Comparison of ENCODE assay signal across 15 cellular contexts in the genomic region with DNA sequence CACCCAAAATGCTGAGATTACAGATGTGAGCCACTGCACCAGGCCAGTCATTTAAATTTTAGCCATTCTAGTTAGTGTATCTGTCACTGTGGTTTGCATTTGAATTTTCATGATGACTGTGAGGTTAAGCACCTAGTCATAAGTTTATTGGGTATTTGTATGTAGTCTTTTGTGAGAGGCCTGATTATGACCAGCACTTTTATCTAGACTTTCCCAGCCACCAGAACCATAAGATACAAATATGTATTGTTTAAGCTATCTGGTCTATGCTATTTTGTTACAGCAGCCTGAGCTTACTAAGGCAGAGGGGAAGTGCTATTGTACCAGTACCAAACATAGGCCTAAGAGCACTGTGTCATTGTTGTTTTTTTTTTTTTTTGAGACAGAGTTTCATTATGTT. TPM values are rescaled to one million over a fixed set of nuclear protein-coding genes. Genes with fewer than 3 reads are reported as not detected.
DNase-seq lines count a peak whose midpoint lies in the region; ATAC-seq and TF ChIP-seq lines count a peak whose summit lies in the region.
"Had no signal": no experiment of that assay in that cellular context is flagged by ENCODE, and none has a peak within 500 bp of the region (broad histone marks: within the 10 kb centered on the region; RNA-seq: fewer than 3 reads in every experiment).

No MANE protein-coding gene starts in this region.

- no peak overlapping the region for H3K27ac ChIP-seq in osteoblast (ENCODE audit: low read depth, low read length)
- H3K27ac ChIP-seq: foreskin keratinocyte, SK-N-MC had no signal

- no peaks in the 10 kb centered on the region for H3K9me3 Mint-ChIP-seq in stimulated activated naive CD8-positive, alpha-beta T cell treated with anti-CD3 and anti-CD28 coated beads, Interleukin-15, amount 100 ng/mL, for 72 hours
- H3K9me3 Mint-ChIP-seq: mesothelial cell of epicardium had no signal

- H4K20me1 ChIP-seq in osteoblast (ENCODE audit: insufficient read depth, low read length) = no peaks in the 10 kb centered on the region

- H3K4me3 ChIP-seq in osteoblast (ENCODE audit: insufficient read depth, low read length) = no peak overlapping the region
- H3K4me3 ChIP-seq: SK-N-MC had no signal

- peak; percentile 60 for ATAC-seq in stimulated activated naive CD8-positive, alpha-beta T cell treated with anti-CD3 and anti-CD28 coated beads, Interleukin-15, amount 100 ng/mL, for 72 hours
- ATAC-seq in stimulated activated naive CD8-positive, alpha-beta T cell treated with anti-CD3 and anti-CD28 coated beads, Interleukin-15, Interleukin-2, amounts not matched to agents 100 U/mL and 50 U/mL, for 24 hours = no peak
- ATAC-seq in HG02610 (IDR thresholded peaks at IDR 0.05; ENCODE audit: unreplicated experiment) = peak; percentile 97
- peak; percentile 78 for ATAC-seq in HG03196 (IDR thresholded peaks at IDR 0.05; ENCODE audit: unreplicated experiment)
- ATAC-seq: foreskin keratinocyte had no signal

- H2AFZ ChIP-seq in osteoblast (ENCODE audit: low read length) = no peak overlapping the region

- H3K4me3 Mint-ChIP-seq in stimulated activated naive CD8-positive, alpha-beta T cell treated with anti-CD3 and anti-CD28 coated beads, Interleukin-15, amount 100 ng/mL, for 72 hours = no peak overlapping the region
- H3K4me3 Mint-ChIP-seq: mesothelial cell of epicardium had no signal

- H3K4me1 Mint-ChIP-seq in stimulated activated naive CD8-positive, alpha-beta T cell treated with anti-CD3 and anti-CD28 coated beads, Interleukin-15, amount 100 ng/mL, for 72 hours = no peaks in the 10 kb centered on the region
- H3K4me1 Mint-ChIP-seq: mesothelial cell of epicardium had no signal

- H3K36me3 ChIP-seq in osteoblast (ENCODE audit: insufficient read depth, low read length) = no peaks in the 10 kb centered on the region

- H3K79me2 ChIP-seq in osteoblast (ENCODE audit: insufficient read depth, low read length) = no peaks in the 10 kb centered on the region

- no peaks in the 10 kb centered on the region for H3K9me3 ChIP-seq in osteoblast (ENCODE audit: low read depth, low read length)

- no peaks in the 10 kb centered on the region for H3K4me1 ChIP-seq in osteoblast (ENCODE audit: insufficient read depth, low read length)
- H3K4me1 ChIP-seq: foreskin keratinocyte had no signal

- no peaks in the 10 kb centered on the region for H3K27me3 Mint-ChIP-seq in stimulated activated naive CD8-positive, alpha-beta T cell treated with anti-CD3 and anti-CD28 coated beads, Interleukin-15, amount 100 ng/mL, for 72 hours

- TF ChIP-seq CTCF in osteoblast (IDR thresholded peaks at IDR 0.05; ENCODE audit: extremely low read depth, low read depth, low read length) (no peak), GM20000 (IDR thresholded peaks at IDR 0.05; ENCODE audit: extremely low read depth, missing control alignments) (no peak)

- H3K27me3 ChIP-seq in osteoblast (ENCODE audit: insufficient read depth, low read length) = no peaks in the 10 kb centered on the region
- H3K27me3 ChIP-seq: foreskin keratinocyte had no signal

- DNase-seq in stimulated activated naive CD8-positive, alpha-beta T cell treated with anti-CD3 and anti-CD28 coated beads, Interleukin-15, amount 100 ng/mL, for 72 hours = no peak
- DNase-seq in stimulated activated naive CD8-positive, alpha-beta T cell treated with anti-CD3 and anti-CD28 coated beads, Interleukin-15, Interleukin-2, amounts not matched to agents 100 U/mL and 50 U/mL, for 24 hours = no peak
- DNase-seq in osteoblast (ENCODE audit: insufficient read length, low spot score, missing footprints) (no peak), GM20000 (ENCODE audit: low spot score) (no peak), SKM-1 (lab: John Stamatoyannopoulos, UW; ENCODE audit: unreplicated experiment) (no peak), RPMI8226 (no peak)
- DNase-seq: activated CD4-positive, alpha-beta T cell treated with anti-CD3 and anti-CD28 coated beads for 1 hour; foreskin keratinocyte; NCI-H2171; posterior cingulate gyrus; stimulated activated CD8-positive, alpha-beta memory T cell treated with anti-CD3 and anti-CD28 coated beads, Interleukin-4, amount 100 ng/mL, for 48 hours had no signal

- no peak overlapping the region for H3K27ac Mint-ChIP-seq in stimulated activated naive CD8-positive, alpha-beta T cell treated with anti-CD3 and anti-CD28 coated beads, Interleukin-15, amount 100 ng/mL, for 72 hours
- H3K27ac Mint-ChIP-seq: mesothelial cell of epicardium had no signal

- no peak overlapping the region for H3K4me2 ChIP-seq in osteoblast (ENCODE audit: insufficient read depth, low read length)

RNA-seq across cellular contexts. Expression of gene DNAJC6, which starts 19.9 kb away (rescaled TPM):
- total RNA-seq in osteoblast = 10.5 and 11.8 TPM in 2 replicates
